ENCODE assay signal across 22 cellular contexts in genomic region chr18:72986103-72986502, GRCh38.
DNase-seq lines count a peak whose midpoint lies in the region; ATAC-seq and TF ChIP-seq lines count a peak whose summit lies in the region.
"Had no signal": no experiment of that assay in that cellular context is flagged by ENCODE, and none has a peak within 500 bp of the region (broad histone marks: within the 10 kb centered on the region; RNA-seq: fewer than 3 reads in every experiment).

No MANE protein-coding gene starts in this region.

- intact Hi-C loops in left ventricle myocardium superior (cut with micrococcal nuclease) (no loop called here), right cardiac atrium (cut with DNase I) (no loop called here)

- H3K9me3 ChIP-seq in right cardiac atrium (ENCODE audit: control insufficient read depth, low read length): no peaks in the 10 kb centered on the region
- H3K9me3 ChIP-seq: SJCRH30 had no signal

- 63% methylated on average over 1 of the region's 1 CpG for WGBS in right cardiac atrium

- no peak overlapping the region for H3K27ac ChIP-seq in right cardiac atrium (ENCODE audit: low read length)
- H3K27ac ChIP-seq: ascending aorta, SJCRH30 had no signal

- no peaks in the 10 kb centered on the region for H3K4me1 ChIP-seq in right cardiac atrium (ENCODE audit: control insufficient read depth, insufficient read depth, low read length)
- H3K4me1 ChIP-seq: ascending aorta, SJCRH30 had no signal

- peak; percentile 44 for DNase-seq in HPDE6-E6E7 (ENCODE audit: extremely low spot score)
- DNase-seq in epithelial cell of esophagus (ENCODE audit: low read depth): peak; percentile 74
- no peak for DNase-seq in left ventricle myocardium superior
- DNase-seq in right cardiac atrium: no peak
- DNase-seq in hippocampal formation (lab: John Stamatoyannopoulos, UW): no peak
- DNase-seq: activated B cell treated with CpG ODN at 0.5 μM for 24 hours; activated CD8-positive, alpha-beta T cell treated with anti-CD3 and anti-CD28 coated beads, Interleukin-2, amount 10 ng/mL, durations not matched to agents 7 days and 5 days; activated naive CD4-positive, alpha-beta T cell treated with anti-CD3 and anti-CD28 coated beads, Interleukin-2, amount 50 U/mL, for 16 hours; activated T-cell treated with anti-CD3 and anti-CD28 coated beads, Interleukin-2, amount 50 U/mL, for 4 hours; CD4-positive, CD25-positive, alpha-beta regulatory T cell; DMS153; H9; KG1; NCI-H1105; NCI-H524; SJCRH30 had no signal

- H3K4me3 ChIP-seq in epithelial cell of esophagus (ENCODE audit: low read length): no peak overlapping the region
- H3K4me3 ChIP-seq in right cardiac atrium (ENCODE audit: low read length): no peak overlapping the region
- H3K4me3 ChIP-seq: ascending aorta, SJCRH30 had no signal

- ATAC-seq in GM18519 (IDR thresholded peaks at IDR 0.05; ENCODE audit: low FRiP score, unreplicated experiment): peak; percentile 43
- ATAC-seq in GM21360 (IDR thresholded peaks at IDR 0.05; ENCODE audit: unreplicated experiment): peak; percentile 54
- ATAC-seq in left ventricle myocardium superior: no peak
- no peak for ATAC-seq in right cardiac atrium
- no peak for ATAC-seq in GM19023 (IDR thresholded peaks at IDR 0.05; ENCODE audit: unreplicated experiment)
- ATAC-seq: activated CD8-positive, alpha-beta T cell treated with anti-CD3 and anti-CD28 coated beads, Interleukin-2, amount 10 ng/mL, durations not matched to agents 7 days and 5 days; activated T-cell treated with anti-CD3 and anti-CD28 coated beads, Interleukin-2, amount 50 U/mL, for 4 hours; sciatic nerve; stimulated activated effector memory CD8-positive, alpha-beta T cell treated with anti-CD3 and anti-CD28 coated beads, Interleukin-12 subunit alpha, Interleukin-12 subunit beta, amount 100 ng/mL, for 72 hours had no signal

- no peaks in the 10 kb centered on the region for H3K27me3 ChIP-seq in right cardiac atrium (ENCODE audit: control insufficient read depth, insufficient read depth)
- H3K27me3 ChIP-seq: ascending aorta, SJCRH30 had no signal

- TF ChIP-seq CTCF in epithelial cell of esophagus (IDR thresholded peaks at IDR 0.05; ENCODE audit: insufficient read depth, low read depth, low read length, missing control alignments): no peak

Comparison
In these comparisons a context has a peak if more than half of its experiments do, and no peak if none do; other contexts are left out.
1. ATAC-seq: peak in GM18519 (single experiment) and GM21360 (single experiment); none in left ventricle myocardium superior (single experiment), right cardiac atrium (0 of 2) and GM19023 (single experiment).
2. DNase-seq: peak in HPDE6-E6E7 (single experiment) and epithelial cell of esophagus (single experiment); none in left ventricle myocardium superior (single experiment), right cardiac atrium (0 of 3) and hippocampal formation (0 of 2).